19 cellular contexts compared by ENCODE assay signal in genomic region chr2:199804831-199805230, GRCh38. TPM values are rescaled to one million over a fixed set of nuclear protein-coding genes. Genes with fewer than 3 reads are reported as not detected.
DNase-seq lines count a peak whose midpoint lies in the region; ATAC-seq and TF ChIP-seq lines count a peak whose summit lies in the region.
"Had no signal": no experiment of that assay in that cellular context is flagged by ENCODE, and none has a peak within 500 bp of the region (broad histone marks: within the 10 kb centered on the region; RNA-seq: fewer than 3 reads in every experiment).

No MANE protein-coding gene starts in this region.

- peaks cover 18% of the 10 kb centered on the region for H3K4me1 Mint-ChIP-seq in GM23338
- H3K4me1 Mint-ChIP-seq in neural crest cell = peaks cover 20% of the 10 kb centered on the region
- H3K4me1 Mint-ChIP-seq in activated CD8-positive, alpha-beta T cell treated with anti-CD3 and anti-CD28 coated beads, Interleukin-2, amount 10 ng/mL, durations not matched to agents 7 days and 5 days (ENCODE audit: low read depth) = no peaks in the 10 kb centered on the region
- peaks cover 2% of the 10 kb centered on the region for H3K4me1 Mint-ChIP-seq in activated CD4-positive, alpha-beta T cell treated with anti-CD3 and anti-CD28 coated beads, Interleukin-2, amount 10 ng/mL, durations not matched to agents 7 days and 5 days
- H3K4me1 Mint-ChIP-seq: activated CD8-positive, alpha-beta memory T cell treated with anti-CD3 and anti-CD28 coated beads, Interleukin-2, amount 10 ng/mL, durations not matched to agents 7 days and 5 days; immature natural killer cell had no signal

- POLR2A ChIA-PET in activated CD8-positive, alpha-beta T cell treated with anti-CD3 and anti-CD28 coated beads, Interleukin-2, amount 10 ng/mL, durations not matched to agents 7 days and 5 days (lab: Charles Lee) = no interaction called here
- POLR2A ChIA-PET in activated CD4-positive, alpha-beta T cell treated with anti-CD3 and anti-CD28 coated beads, Interleukin-2, amount 10 ng/mL, durations not matched to agents 7 days and 5 days (lab: Charles Lee) = no interaction called here

- peak overlapping the region; percentile 24; the same call in 1 of the 2 replicates for H3K4me2 ChIP-seq in GM23338

- H3K4me3 ChIP-seq in GM23338 (no peak overlapping the region), dorsolateral prefrontal cortex (peak overlapping the region in 2 of 59 donors; percentile 7 to 21)
- H3K4me3 ChIP-seq: HAP-1, spleen had no signal

- no peaks in the 10 kb centered on the region for H3F3A ChIP-seq in GM23338 (replicated peaks; ENCODE audit: low read depth)

- H3K36me3 Mint-ChIP-seq in GM23338 (ENCODE audit: low read depth) = peaks cover 12% of the 10 kb centered on the region; the same call in 2 of the 3 replicates
- no peaks in the 10 kb centered on the region for H3K36me3 Mint-ChIP-seq in neural crest cell (ENCODE audit: low read depth)
- no peaks in the 10 kb centered on the region for H3K36me3 Mint-ChIP-seq in activated CD8-positive, alpha-beta T cell treated with anti-CD3 and anti-CD28 coated beads, Interleukin-2, amount 10 ng/mL, durations not matched to agents 7 days and 5 days (ENCODE audit: low read depth)
- no peaks in the 10 kb centered on the region for H3K36me3 Mint-ChIP-seq in activated CD4-positive, alpha-beta T cell treated with anti-CD3 and anti-CD28 coated beads, Interleukin-2, amount 10 ng/mL, durations not matched to agents 7 days and 5 days (ENCODE audit: low read depth)
- H3K36me3 Mint-ChIP-seq: activated CD8-positive, alpha-beta memory T cell treated with anti-CD3 and anti-CD28 coated beads, Interleukin-2, amount 10 ng/mL, durations not matched to agents 7 days and 5 days; CD8-positive, alpha-beta T cell; immature natural killer cell had no signal

- peaks cover 10% of the 10 kb centered on the region for H3K4me1 ChIP-seq in GM23338 (ENCODE audit: insufficient read depth)
- H3K4me1 ChIP-seq: HAP-1, spleen had no signal

- H3K27me3 Mint-ChIP-seq in GM23338 (ENCODE audit: insufficient read depth, low read depth, poor library complexity) (peaks cover 3% of the 10 kb centered on the region), neural crest cell (ENCODE audit: low read depth) (no peaks in the 10 kb centered on the region)
- no peaks in the 10 kb centered on the region for H3K27me3 Mint-ChIP-seq in activated CD8-positive, alpha-beta T cell treated with anti-CD3 and anti-CD28 coated beads, Interleukin-2, amount 10 ng/mL, durations not matched to agents 7 days and 5 days (ENCODE audit: low read depth)
- no peaks in the 10 kb centered on the region for H3K27me3 Mint-ChIP-seq in activated CD4-positive, alpha-beta T cell treated with anti-CD3 and anti-CD28 coated beads, Interleukin-2, amount 10 ng/mL, durations not matched to agents 7 days and 5 days
- H3K27me3 Mint-ChIP-seq: activated CD8-positive, alpha-beta memory T cell treated with anti-CD3 and anti-CD28 coated beads, Interleukin-2, amount 10 ng/mL, durations not matched to agents 7 days and 5 days; activated naive CD8-positive, alpha-beta T cell had no signal

- ATAC-seq in GM23338 = peak; percentile 97
- no peak for ATAC-seq in activated CD8-positive, alpha-beta T cell treated with anti-CD3 and anti-CD28 coated beads, Interleukin-2, amount 10 ng/mL, durations not matched to agents 7 days and 5 days
- ATAC-seq: activated CD8-positive, alpha-beta memory T cell treated with anti-CD3 and anti-CD28 coated beads, Interleukin-2, amount 10 ng/mL, durations not matched to agents 7 days and 5 days; CD8-positive, alpha-beta T cell had no signal

- H3K27ac Mint-ChIP-seq in GM23338 = no peak overlapping the region
- H3K27ac Mint-ChIP-seq in neural crest cell (ENCODE audit: unreplicated experiment) = peak overlapping the region; percentile 86
- H3K27ac Mint-ChIP-seq in activated CD8-positive, alpha-beta T cell treated with anti-CD3 and anti-CD28 coated beads, Interleukin-2, amount 10 ng/mL, durations not matched to agents 7 days and 5 days = no peak overlapping the region
- H3K27ac Mint-ChIP-seq in activated CD4-positive, alpha-beta T cell treated with anti-CD3 and anti-CD28 coated beads, Interleukin-2, amount 10 ng/mL, durations not matched to agents 7 days and 5 days = no peak overlapping the region
- H3K27ac Mint-ChIP-seq: activated CD8-positive, alpha-beta memory T cell treated with anti-CD3 and anti-CD28 coated beads, Interleukin-2, amount 10 ng/mL, durations not matched to agents 7 days and 5 days; activated naive CD8-positive, alpha-beta T cell; CD8-positive, alpha-beta T cell; immature natural killer cell had no signal

- CTCF ChIA-PET in activated CD8-positive, alpha-beta T cell treated with anti-CD3 and anti-CD28 coated beads, Interleukin-2, amount 10 ng/mL, durations not matched to agents 7 days and 5 days (lab: Charles Lee) = no interaction called here
- CTCF ChIA-PET in activated CD4-positive, alpha-beta T cell treated with anti-CD3 and anti-CD28 coated beads, Interleukin-2, amount 10 ng/mL, durations not matched to agents 7 days and 5 days (lab: Charles Lee) = no interaction called here

- intact Hi-C loops in dorsolateral prefrontal cortex (cut with DNase I) = no loop called here

- no peak overlapping the region for H3K4me3 Mint-ChIP-seq in GM23338
- no peak overlapping the region for H3K4me3 Mint-ChIP-seq in neural crest cell
- no peak overlapping the region for H3K4me3 Mint-ChIP-seq in activated CD8-positive, alpha-beta T cell treated with anti-CD3 and anti-CD28 coated beads, Interleukin-2, amount 10 ng/mL, durations not matched to agents 7 days and 5 days
- H3K4me3 Mint-ChIP-seq in activated CD4-positive, alpha-beta T cell treated with anti-CD3 and anti-CD28 coated beads, Interleukin-2, amount 10 ng/mL, durations not matched to agents 7 days and 5 days = no peak overlapping the region
- H3K4me3 Mint-ChIP-seq: activated CD8-positive, alpha-beta memory T cell treated with anti-CD3 and anti-CD28 coated beads, Interleukin-2, amount 10 ng/mL, durations not matched to agents 7 days and 5 days; activated naive CD8-positive, alpha-beta T cell; CD8-positive, alpha-beta T cell; immature natural killer cell had no signal

- no peaks in the 10 kb centered on the region for H3K9me2 ChIP-seq in GM23338 (ENCODE audit: insufficient read depth)

- H2AFZ ChIP-seq in GM23338 = peak overlapping the region; percentile 48

- peak; percentile 35 for DNase-seq in GM23338 (ENCODE audit: low spot score)
- peak; percentile 11 for DNase-seq in NCI-H1417 treated with DMSO at 0.1 percent for 48 hours (lab: John Stamatoyannopoulos, UW)
- no peak for DNase-seq in dorsolateral prefrontal cortex
- DNase-seq in neural crest cell (ENCODE audit: low read depth, low spot score) = no peak
- DNase-seq in stimulated activated CD4-positive, alpha-beta T cell treated with anti-CD3 and anti-CD28 coated beads, Interleukin-4, amount 100 ng/mL, for 4 hours = no peak
- no peak for DNase-seq in NCI-H2196 treated with DMSO at 0.1 percent for 48 hours (lab: John Stamatoyannopoulos, UW; ENCODE audit: unreplicated experiment)
- DNase-seq in activated CD8-positive, alpha-beta T cell treated with anti-CD3 and anti-CD28 coated beads, Interleukin-2, amount 10 ng/mL, durations not matched to agents 7 days and 5 days = no peak
- no peak for DNase-seq in activated CD4-positive, alpha-beta T cell treated with anti-CD3 and anti-CD28 coated beads, Interleukin-2, amount 10 ng/mL, durations not matched to agents 7 days and 5 days
- DNase-seq: activated CD4-positive, CD25-positive, alpha-beta regulatory T cell treated with anti-CD3 and anti-CD28 coated beads, Interleukin-2, amount 50 U/mL, for 72 hours; activated CD8-positive, alpha-beta memory T cell treated with anti-CD3 and anti-CD28 coated beads, Interleukin-2, amount 10 ng/mL, durations not matched to agents 7 days and 5 days; CD8-positive, alpha-beta T cell; immature natural killer cell; NCI-H146; NCI-H226; spleen; stimulated activated CD4-positive, alpha-beta T cell treated with anti-CD3 and anti-CD28 coated beads, Interleukin-4, amount 100 ng/mL, for 24 hours had no signal

- H3K27me3 ChIP-seq in GM23338 (ENCODE audit: insufficient read depth) = no peaks in the 10 kb centered on the region
- no peaks in the 10 kb centered on the region for H3K27me3 ChIP-seq in dorsolateral prefrontal cortex
- H3K27me3 ChIP-seq: spleen had no signal

- TF ChIP-seq CTCF in GM23338 (conservative IDR thresholded peaks at IDR 0.05; ENCODE audit: low read depth in 2 of 2) (peak in 1 of 2 experiments; percentile 28; a peak in 1 of 4 replicates), dorsolateral prefrontal cortex (IDR thresholded peaks at IDR 0.05 in 54 of 56, conservative IDR thresholded peaks at IDR 0.05 in 2 of 56; ENCODE audit: low read depth in 1 of 56, partially characterized antibody in 56 of 56) (peak in 12 of 56 donors; percentile 10 to 43 (median 18)), neural crest cell (conservative IDR thresholded peaks at IDR 0.05) (no peak)

- H3K9me3 Mint-ChIP-seq in GM23338 (peaks cover 8% of the 10 kb centered on the region), neural crest cell (no peaks in the 10 kb centered on the region)
- H3K9me3 Mint-ChIP-seq in activated CD8-positive, alpha-beta T cell treated with anti-CD3 and anti-CD28 coated beads, Interleukin-2, amount 10 ng/mL, durations not matched to agents 7 days and 5 days (ENCODE audit: insufficient read depth) = peaks cover 7% of the 10 kb centered on the region
- H3K9me3 Mint-ChIP-seq in activated CD4-positive, alpha-beta T cell treated with anti-CD3 and anti-CD28 coated beads, Interleukin-2, amount 10 ng/mL, durations not matched to agents 7 days and 5 days = peaks cover 3% of the 10 kb centered on the region
- H3K9me3 Mint-ChIP-seq: CD8-positive, alpha-beta T cell; immature natural killer cell had no signal

- H4K20me1 ChIP-seq in GM23338 (replicated peaks; ENCODE audit: insufficient read depth) = no peaks in the 10 kb centered on the region

- H3K36me3 ChIP-seq in GM23338 (ENCODE audit: insufficient read depth) = no peaks in the 10 kb centered on the region
- H3K36me3 ChIP-seq: HAP-1, spleen had no signal

- peak overlapping the region; percentile 35; the same call in 1 of the 2 replicates for H3K27ac ChIP-seq in GM23338 (ENCODE audit: low read depth)
- H3K27ac ChIP-seq in dorsolateral prefrontal cortex = peak overlapping the region in 50 of 59 donors; percentile 1 to 86 (median 50)
- H3K27ac ChIP-seq: RWPE1, spleen had no signal

- H3K79me2 ChIP-seq in GM23338 (replicated peaks; ENCODE audit: insufficient read depth) = no peaks in the 10 kb centered on the region

TF ChIP-seq in GM23338, 12 proteins besides CTCF, POLR2A, EP300 and RAD21 (continues in another document):
- no peak for TF ChIP-seq ZNF114 (CRISPR knock-in tag; IDR thresholded peaks at IDR 0.05)

RNA-seq across cellular contexts. Expression of gene FTCDNL1, which starts 46.2 kb away (rescaled TPM):
- 1.7 and 3.3 TPM in 2 replicates for total RNA-seq in GM23338 (2014; rRNA removed; shearing (Covaris generic))
- polyA plus RNA-seq in GM23338 (2016; fragmentation: Nextera tagmentation; extraction: Ambion mirVana) = 2.0 and 2.3 TPM in 2 replicates
- total RNA-seq in dorsolateral prefrontal cortex (10 to 100 TPM in 110 of 120 experiments, 1 to 10 TPM in 10; 7.2 to 25.1 (median 14.7) TPM), neural crest cell (1.5 and 1.6 TPM in 2 replicates)
- 1 to 10 TPM; 1.5 to 1.9 TPM for total RNA-seq in activated CD8-positive, alpha-beta T cell treated with anti-CD3 and anti-CD28 coated beads, Interleukin-2, amount 10 ng/mL, durations not matched to agents 7 days and 5 days
- total RNA-seq in activated CD4-positive, alpha-beta T cell treated with anti-CD3 and anti-CD28 coated beads, Interleukin-2, amount 10 ng/mL, durations not matched to agents 7 days and 5 days = 1 to 10 TPM; 2.3 to 2.4 TPM

Comparison
In these comparisons a context has a peak if more than half of its experiments do, and no peak if none do; other contexts are left out.
1. DNase-seq: peak in GM23338 (single experiment) and NCI-H1417 treated with DMSO at 0.1 percent for 48 hours (single experiment); none in dorsolateral prefrontal cortex (0 of 10), neural crest cell (single experiment), stimulated activated CD4-positive, alpha-beta T cell treated with anti-CD3 and anti-CD28 coated beads, Interleukin-4, amount 100 ng/mL, for 4 hours (0 of 2), NCI-H2196 treated with DMSO at 0.1 percent for 48 hours (single experiment), activated CD8-positive, alpha-beta T cell treated with anti-CD3 and anti-CD28 coated beads, Interleukin-2, amount 10 ng/mL, durations not matched to agents 7 days and 5 days (single experiment) and activated CD4-positive, alpha-beta T cell treated with anti-CD3 and anti-CD28 coated beads, Interleukin-2, amount 10 ng/mL, durations not matched to agents 7 days and 5 days (single experiment).